Comparison of ENCODE assay signal across 1 cellular context in genomic region chr5:141319699-141320098, GRCh38.
TF ChIP-seq lines count a peak whose summit lies in the region.

No MANE protein-coding gene starts in this region.

TF ChIP-seq in HepG2, 621 proteins besides CTCF, POLR2A, EP300 and RAD21:
- TF ChIP-seq MIXL1 (CRISPR knock-in tag; IDR thresholded peaks at IDR 0.05), result no peak
- TF ChIP-seq ZIK1 (CRISPR knock-in tag; IDR thresholded peaks at IDR 0.05; ENCODE audit: borderline replicate concordance, low read depth), result 0 out of 2 replicates have a peak, but pooled peaks have one; percentile 16
- no peak for TF ChIP-seq THAP9 (CRISPR knock-in tag; IDR thresholded peaks at IDR 0.05; ENCODE audit: borderline replicate concordance)
- TF ChIP-seq, protein P1, sequence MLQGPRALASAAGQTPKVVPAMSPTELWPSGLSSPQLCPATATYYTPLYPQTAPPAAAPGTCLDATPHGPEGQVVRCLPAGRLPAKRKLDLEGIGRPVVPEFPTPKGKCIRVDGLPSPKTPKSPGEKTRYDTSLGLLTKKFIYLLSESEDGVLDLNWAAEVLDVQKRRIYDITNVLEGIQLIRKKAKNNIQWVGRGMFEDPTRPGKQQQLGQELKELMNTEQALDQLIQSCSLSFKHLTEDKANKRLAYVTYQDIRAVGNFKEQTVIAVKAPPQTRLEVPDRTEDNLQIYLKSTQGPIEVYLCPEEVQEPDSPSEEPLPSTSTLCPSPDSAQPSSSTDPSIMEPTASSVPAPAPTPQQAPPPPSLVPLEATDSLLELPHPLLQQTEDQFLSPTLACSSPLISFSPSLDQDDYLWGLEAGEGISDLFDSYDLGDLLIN (CRISPR knock-in tag; IDR thresholded peaks at IDR 0.05; ENCODE audit: borderline replicate concordance), result no peak
TF ChIP-seq in HepG2: peak in this region for 1.
